Comparison of ENCODE assay signal across 26 cellular contexts in genomic region chr18:64208531-64208930, GRCh38. TPM values are rescaled to one million over a fixed set of nuclear protein-coding genes. Genes with fewer than 3 reads are reported as not detected.
"Had no signal": no experiment of that assay in that cellular context is flagged by ENCODE, and none has a peak within 500 bp of the region (broad histone marks: within the 10 kb centered on the region; RNA-seq: fewer than 3 reads in every experiment).

No MANE protein-coding gene starts in this region.

- H3K9me3 ChIP-seq: gastrocnemius medialis, lower lobe of right lung, pancreas, right lobe of liver, suprapubic skin, transverse colon had no signal

- ATAC-seq: esophagus mucosa, gastrocnemius medialis, lower lobe of right lung, natural killer cell, pancreas had no signal

- H3K36me3 ChIP-seq: gastrocnemius medialis, lower lobe of right lung, pancreas, right lobe of liver, suprapubic skin, transverse colon had no signal

- H3K4me1 ChIP-seq: gastrocnemius medialis, lower lobe of right lung, pancreas, right lobe of liver, suprapubic skin, transverse colon had no signal

- DNase-seq: activated CD4-positive, alpha-beta T cell treated with anti-CD3 and anti-CD28 coated beads, Interleukin-2, amount 50 U/mL, for 1 hour; activated CD4-positive, CD25-positive, alpha-beta regulatory T cell treated with anti-CD3 and anti-CD28 coated beads, Interleukin-2, amount 50 U/mL, for 72 hours; activated CD8-positive, alpha-beta memory T cell treated with anti-CD3 and anti-CD28 coated beads, Interleukin-2, amount 50 U/mL, for 48 hours; activated gamma-delta T cell; activated T-cell treated with anti-CD3 and anti-CD28 coated beads, Interleukin-2, amount 50 U/mL, for 48 hours; effector CD4-positive, alpha-beta T cell; gastrocnemius medialis; head of caudate nucleus; lower lobe of right lung; natural killer cell; pancreas; right lobe of liver; stimulated activated CD4-positive, alpha-beta T cell treated with anti-CD3 and anti-CD28 coated beads, Interleukin-4, amount 100 ng/mL, for 1 hour; stimulated activated naive CD8-positive, alpha-beta T cell treated with anti-CD3 and anti-CD28 coated beads, Interleukin-15, amount 100 ng/mL, for 72 hours; transverse colon had no signal

- H3K27me3 ChIP-seq: gastrocnemius medialis, pancreas, right lobe of liver, suprapubic skin, transverse colon had no signal

- H3K4me2 ChIP-seq: smooth muscle cell had no signal

- FAIRE-seq: astrocyte, bronchial epithelial cell, keratinocyte, pancreas had no signal

- H3K4me3 ChIP-seq: gastrocnemius medialis, pancreas, smooth muscle cell, suprapubic skin, transverse colon had no signal

- H3K27ac ChIP-seq: gastrocnemius medialis, lower lobe of right lung, pancreas, right lobe of liver, suprapubic skin, transverse colon, VCaP had no signal

RNA-seq across cellular contexts. Expression of gene LINC00305, which starts 59.6 kb away (rescaled TPM):
- total RNA-seq: astrocyte, bronchial epithelial cell, cerebellum, esophagus mucosa, gastrocnemius medialis, lower lobe of right lung, mesenteric fat pad, natural killer cell, pancreas, pulmonary artery endothelial cell, right lobe of liver, smooth muscle cell, suprapubic skin, transverse colon had no signal
- polyA plus RNA-seq: adipose tissue, keratinocyte had no signal
